8 cellular contexts compared by ENCODE assay signal in genomic region chr1:181397841-181398240, GRCh38.
A peak's percentile ranks its signal among the peaks of the same experiment; 100 is the strongest.
DNase-seq lines count a peak whose midpoint lies in the region; ATAC-seq and TF ChIP-seq lines count a peak whose summit lies in the region.

No MANE protein-coding gene starts in this region.

- H3K9me3 ChIP-seq in testis = no peaks in the 10 kb centered on the region

- TF ChIP-seq CTCF in testis (IDR thresholded peaks at IDR 0.05) = no peak

- no peak overlapping the region for H3K27ac ChIP-seq in testis

- intact Hi-C loops in testis (cut with DNase I; ENCODE audit: low total_unique reads) = no loop called here

- no peaks in the 10 kb centered on the region for H3K36me3 ChIP-seq in testis (ENCODE audit: low read depth, missing control alignments)

- no peak overlapping the region for H3K4me3 ChIP-seq in testis

- 64 to 65% methylated on average over 3 of the region's 3 CpGs for WGBS in testis, 2 donors

- H3K27me3 ChIP-seq in testis = no peaks in the 10 kb centered on the region

- DNase-seq in central memory CD4-positive, alpha-beta T cell = peak; percentile 49
- no peak for DNase-seq in NCI-H2081 treated with DMSO at 0.1 percent for 48 hours (lab: John Stamatoyannopoulos, UW)
- no peak for DNase-seq in testis
- no peak for DNase-seq in kidney glomerular epithelial cell (lab: John Stamatoyannopoulos, UW)
- no peak for DNase-seq in NCI-H1092 (lab: John Stamatoyannopoulos, UW)

- TF ChIP-seq POLR2A in testis (IDR thresholded peaks at IDR 0.05) = no peak

- ATAC-seq in GM18502 (IDR thresholded peaks at IDR 0.05; ENCODE audit: poor library complexity, unreplicated experiment) = peak; percentile 69
- ATAC-seq in GM19467 (IDR thresholded peaks at IDR 0.05; ENCODE audit: unreplicated experiment) = peak; percentile 55
- ATAC-seq in HG03457 (IDR thresholded peaks at IDR 0.05; ENCODE audit: unreplicated experiment) = peak; percentile 50

- H3K4me1 ChIP-seq in testis = no peaks in the 10 kb centered on the region
